1 cellular context compared by ENCODE assay signal in genomic region chr4:110184791-110185155, GRCh38.
TF ChIP-seq lines count a peak whose summit lies in the region.

No MANE protein-coding gene starts in this region.

TF ChIP-seq in WTC11, 78 proteins besides CTCF, POLR2A, EP300 and RAD21:
- TF ChIP-seq MAX (CRISPR knock-in tag; IDR thresholded peaks at IDR 0.05) = no peak
- no peak for TF ChIP-seq ZBTB21 (CRISPR knock-in tag; IDR thresholded peaks at IDR 0.05; ENCODE audit: borderline replicate concordance)
- TF ChIP-seq SOX15 (CRISPR knock-in tag; IDR thresholded peaks at IDR 0.05) = no peak
- no peak for TF ChIP-seq ATF2 (CRISPR knock-in tag; IDR thresholded peaks at IDR 0.05; ENCODE audit: borderline replicate concordance, low read depth)
- TF ChIP-seq ZNF416 (CRISPR knock-in tag; IDR thresholded peaks at IDR 0.05) = no peak
- TF ChIP-seq FOXP1 (CRISPR knock-in tag; IDR thresholded peaks at IDR 0.05; ENCODE audit: borderline replicate concordance) = no peak
- no peak for TF ChIP-seq TEAD4 (CRISPR knock-in tag; IDR thresholded peaks at IDR 0.05)
- no peak for TF ChIP-seq ZNF425 (CRISPR knock-in tag; conservative IDR thresholded peaks at IDR 0.05)
- TF ChIP-seq ATF1 (CRISPR knock-in tag; IDR thresholded peaks at IDR 0.05) = no peak
- no peak for TF ChIP-seq FOXJ3 (CRISPR knock-in tag; IDR thresholded peaks at IDR 0.05; ENCODE audit: borderline replicate concordance)
- TF ChIP-seq FOXP4 (CRISPR knock-in tag; IDR thresholded peaks at IDR 0.05) = no peak
- no peak for TF ChIP-seq CBFB (CRISPR knock-in tag; IDR thresholded peaks at IDR 0.05; ENCODE audit: low read depth)
- TF ChIP-seq ZBTB43 (CRISPR knock-in tag; IDR thresholded peaks at IDR 0.05) = no peak
- no peak for TF ChIP-seq ATF3 (CRISPR knock-in tag; conservative IDR thresholded peaks at IDR 0.05)
- TF ChIP-seq NR1H2 (CRISPR knock-in tag; IDR thresholded peaks at IDR 0.05) = no peak
- TF ChIP-seq ZNF671 (CRISPR knock-in tag; IDR thresholded peaks at IDR 0.05) = no peak
- TF ChIP-seq CREM (CRISPR knock-in tag; IDR thresholded peaks at IDR 0.05) = no peak
- TF ChIP-seq ZNF317 (CRISPR knock-in tag; IDR thresholded peaks at IDR 0.05; ENCODE audit: borderline replicate concordance, low read depth) = no peak
- no peak for TF ChIP-seq ARID4B (CRISPR knock-in tag; IDR thresholded peaks at IDR 0.05; ENCODE audit: borderline replicate concordance)
- TF ChIP-seq USF2 (CRISPR knock-in tag; IDR thresholded peaks at IDR 0.05) = no peak
